Comparison of ENCODE assay signal across 23 cellular contexts in the genomic region with DNA sequence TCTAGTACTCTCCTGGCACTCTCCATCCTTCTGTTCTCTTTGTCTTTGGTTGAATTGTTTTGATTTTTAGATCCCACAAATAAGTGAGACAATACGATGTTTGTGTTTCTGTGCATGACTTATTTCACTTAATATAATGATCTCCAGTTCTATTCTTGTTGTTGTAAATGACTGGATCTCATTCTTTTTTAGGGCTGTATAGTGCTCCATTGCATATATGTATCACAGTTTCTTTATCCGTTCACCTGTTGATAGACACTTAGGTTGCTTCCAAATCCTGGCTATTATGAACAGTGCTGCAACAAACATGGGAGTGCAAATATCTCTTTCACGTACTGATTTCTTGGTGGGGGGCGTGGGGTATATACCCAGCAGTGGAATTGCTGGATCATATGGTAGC.
DNase-seq lines count a peak whose midpoint lies in the region; ATAC-seq, FAIRE-seq and TF ChIP-seq lines count a peak whose summit lies in the region.
"Had no signal": no experiment of that assay in that cellular context is flagged by ENCODE, and none has a peak within 500 bp of the region (broad histone marks: within the 10 kb centered on the region; RNA-seq: fewer than 3 reads in every experiment).

No MANE protein-coding gene starts in this region.

- intact Hi-C loops in K562 (cut with micrococcal nuclease) = no loop called here
- intact Hi-C loops in Caco-2 (cut with micrococcal nuclease; ENCODE audit: unreplicated experiment) = no loop called here

- BruUV-seq in K562 (replicated peaks; lab: Mats Ljungman, UMichigan) (no TSS peak), Caco-2 (replicated peaks; lab: Mats Ljungman, UMichigan) (no TSS peak)

- H3K9ac ChIP-seq in K562 (ENCODE audit: insufficient read depth in 1 of 2, low read depth in 2 of 2, low read length in 2 of 2) = no peak overlapping the region
- H3K9ac ChIP-seq: BLaER1 treated with 17β-estradiol and CSF1 and Interleukin-3, amounts not matched to agents 10 nM and 100 nM had no signal

- no peaks in the 10 kb centered on the region for H4K20me1 ChIP-seq in K562 (replicated peaks; ENCODE audit: control insufficient read depth, insufficient read depth, low read length)
- H4K20me1 ChIP-seq: BLaER1 treated with 17β-estradiol and CSF1 and Interleukin-3, amounts not matched to agents 10 nM and 100 nM had no signal

- no peak overlapping the region for H3K4me3 ChIP-seq in HEK293 (ENCODE audit: low read depth, low read length)
- H3K4me3 ChIP-seq in K562 = no peak overlapping the region
- H3K4me3 ChIP-seq in Caco-2 (ENCODE audit: low read depth, low read length) = no peak overlapping the region
- H3K4me3 ChIP-seq: A549; BLaER1 treated with 17β-estradiol and CSF1 and Interleukin-3, amounts not matched to agents 10 nM and 100 nM; GM12878 had no signal

- DNase-seq in K562 (ENCODE audit: extremely low read depth in 1 of 4, low spot score in 3 of 4) (no peak), urothelium cell line (ENCODE audit: low spot score) (no peak), Caco-2 (no peak)
- DNase-seq in T-helper 2 cell treated with Interferon-gamma antibody and Interleukin-4, amounts not matched to agents 5 μg/mL and 100 μg/mL, for 36 hours (ENCODE audit: low spot score) = no peak
- DNase-seq: AML-193; CD4-positive, alpha-beta T cell; CD8-positive, alpha-beta T cell; DMS 273 treated with DMSO at 0.1 percent for 48 hours; DMS153; DMS53; DMS79; DND-41; EL; GDM1 had no signal

- no peaks in the 10 kb centered on the region for H3K9me1 ChIP-seq in K562 (ENCODE audit: control insufficient read depth, insufficient read depth, low read length)

- in situ Hi-C loops in K562 (cut with MboI) = no loop called here

- peaks cover 30% of the 10 kb centered on the region for H3K9me3 Mint-ChIP-seq in T-helper 2 cell treated with Interferon-gamma antibody and Interleukin-4, amounts not matched to agents 5 μg/mL and 100 μg/mL, for 36 hours
- H3K9me3 Mint-ChIP-seq in Caco-2 (ENCODE audit: unreplicated experiment) = peaks cover 10% of the 10 kb centered on the region

- H3K4me1 ChIP-seq in HEK293 (ENCODE audit: control insufficient read depth, insufficient read depth, low read length) (no peaks in the 10 kb centered on the region), K562 (replicated peaks in 1 of 2; ENCODE audit: control insufficient read depth in 2 of 2, insufficient read depth in 2 of 2, low read length in 2 of 2) (no peaks in the 10 kb centered on the region), Caco-2 (no peaks in the 10 kb centered on the region)
- H3K4me1 ChIP-seq: A549; BLaER1 treated with 17β-estradiol and CSF1 and Interleukin-3, amounts not matched to agents 10 nM and 100 nM had no signal

- no peak overlapping the region for H3K4me2 ChIP-seq in K562 (ENCODE audit: insufficient read depth, low read length)
- H3K4me2 ChIP-seq: A549; BLaER1 treated with 17β-estradiol and CSF1 and Interleukin-3, amounts not matched to agents 10 nM and 100 nM had no signal

- no peaks in the 10 kb centered on the region for H3K4me1 Mint-ChIP-seq in T-helper 2 cell treated with Interferon-gamma antibody and Interleukin-4, amounts not matched to agents 5 μg/mL and 100 μg/mL, for 36 hours (ENCODE audit: low read depth)
- no peaks in the 10 kb centered on the region for H3K4me1 Mint-ChIP-seq in Caco-2 (ENCODE audit: low read depth, unreplicated experiment)
- H3K4me1 Mint-ChIP-seq: B cell had no signal

- no peaks in the 10 kb centered on the region for H3K79me2 ChIP-seq in K562 (ENCODE audit: control insufficient read depth, insufficient read depth, low read length)

- H3K36me3 Mint-ChIP-seq in T-helper 2 cell treated with Interferon-gamma antibody and Interleukin-4, amounts not matched to agents 5 μg/mL and 100 μg/mL, for 36 hours (ENCODE audit: low read depth) = no peaks in the 10 kb centered on the region
- no peaks in the 10 kb centered on the region for H3K36me3 Mint-ChIP-seq in Caco-2 (ENCODE audit: insufficient read depth, unreplicated experiment)
- H3K36me3 Mint-ChIP-seq: CD8-positive, alpha-beta T cell had no signal

- FAIRE-seq in K562 (lab: Jason Lieb, UNC) (no peak), urothelium cell line (lab: Jason Lieb, UNC) (peak; percentile 55)
- FAIRE-seq: A549, GM12878, GM12892, GM18507 had no signal

- no peak overlapping the region for H3K27ac ChIP-seq in HEK293 (ENCODE audit: extremely low read depth, low read depth, low read length)
- H3K27ac ChIP-seq in K562 (ENCODE audit: extremely low read depth, low read depth, low read length) = no peak overlapping the region
- H3K27ac ChIP-seq: 22Rv1; A549; BLaER1 treated with 17β-estradiol and CSF1 and Interleukin-3, amounts not matched to agents 10 nM and 100 nM; C4-2B had no signal

- no peak overlapping the region for H3K4me3 Mint-ChIP-seq in T-helper 2 cell treated with Interferon-gamma antibody and Interleukin-4, amounts not matched to agents 5 μg/mL and 100 μg/mL, for 36 hours
- H3K4me3 Mint-ChIP-seq in Caco-2 (ENCODE audit: unreplicated experiment) = no peak overlapping the region
- H3K4me3 Mint-ChIP-seq: B cell; CD4-positive, alpha-beta T cell; CD8-positive, alpha-beta T cell had no signal

- H3K27ac Mint-ChIP-seq in T-helper 2 cell treated with Interferon-gamma antibody and Interleukin-4, amounts not matched to agents 5 μg/mL and 100 μg/mL, for 36 hours = no peak overlapping the region
- no peak overlapping the region for H3K27ac Mint-ChIP-seq in Caco-2 (ENCODE audit: unreplicated experiment)
- H3K27ac Mint-ChIP-seq: B cell; CD4-positive, alpha-beta T cell; CD8-positive, alpha-beta T cell had no signal

- no peak for TF ChIP-seq POLR2A in K562 (conservative IDR thresholded peaks at IDR 0.05)

- TF ChIP-seq CTCF in HEK293 (tag by site-specific recombination; IDR thresholded peaks at IDR 0.05) (no peak), K562 (IDR thresholded peaks at IDR 0.05 in 2 of 3, conservative IDR thresholded peaks at IDR 0.05 in 1 of 3; ENCODE audit: insufficient read depth in 2 of 3, low read depth in 1 of 3, low read length in 3 of 3) (no peak), Caco-2 (IDR thresholded peaks at IDR 0.05; ENCODE audit: insufficient read depth in 1 of 2, low read depth in 1 of 2, low read length in 1 of 2, severe bottlenecking in 1 of 2, unreplicated experiment in 1 of 2) (no peak)

- no peak for TF ChIP-seq EP300 in K562 (IDR thresholded peaks at IDR 0.05; ENCODE audit: low read length)

- H3K27me3 ChIP-seq in K562 (ENCODE audit: control insufficient read depth in 2 of 2, insufficient read depth in 2 of 2, low read length in 2 of 2) = no peaks in the 10 kb centered on the region
- H3K27me3 ChIP-seq in Caco-2 (replicated peaks; ENCODE audit: control insufficient read depth, insufficient read depth, low read length) = no peaks in the 10 kb centered on the region
- H3K27me3 ChIP-seq: BLaER1 treated with 17β-estradiol and CSF1 and Interleukin-3, amounts not matched to agents 10 nM and 100 nM had no signal

- WGBS in K562 (ENCODE audit: insufficient coverage, low coverage, missing lambda C conversion rate) = 1% methylated on average over 4 of the region's 4 CpGs

- no peak for TF ChIP-seq RAD21 in K562 (CRISPR knock-in tag; conservative IDR thresholded peaks at IDR 0.05 in 1 of 2, IDR thresholded peaks at IDR 0.05 in 1 of 2)

- no peak for ATAC-seq in K562
- ATAC-seq: A549; CD8-positive, alpha-beta T cell; GM12878 had no signal

- no peaks in the 10 kb centered on the region for H3K36me3 ChIP-seq in HEK293 (ENCODE audit: control insufficient read depth in 2 of 2, insufficient read depth in 1 of 2, low read length in 2 of 2)
- no peaks in the 10 kb centered on the region for H3K36me3 ChIP-seq in K562 (ENCODE audit: control insufficient read depth, insufficient read depth, low read length)
- H3K36me3 ChIP-seq in Caco-2 (ENCODE audit: control insufficient read depth, insufficient read depth, low read length) = no peaks in the 10 kb centered on the region
- H3K36me3 ChIP-seq: BLaER1 treated with 17β-estradiol and CSF1 and Interleukin-3, amounts not matched to agents 10 nM and 100 nM had no signal

- CTCF ChIA-PET in HEK293 (lab: Yijun Ruan, JAX) (no interaction called here), K562 (lab: Yijun Ruan, JAX; ENCODE audit: low intra/inter-chr PET ratio) (no interaction called here), Caco-2 (lab: Charles Lee) (no interaction called here)

- H2AFZ ChIP-seq in K562 (ENCODE audit: low read depth, low read length) = no peak overlapping the region

- H3K9me3 ChIP-seq in HEK293 (ENCODE audit: control insufficient read depth, insufficient read depth, low read depth, low read length) (no peaks in the 10 kb centered on the region), K562 (replicated peaks; ENCODE audit: control insufficient read depth, insufficient read depth, low read depth, low read length) (no peaks in the 10 kb centered on the region), Caco-2 (no peaks in the 10 kb centered on the region; the same call in 1 of the 2 replicates)
- H3K9me3 ChIP-seq: A549 had no signal

- H3K27me3 Mint-ChIP-seq in T-helper 2 cell treated with Interferon-gamma antibody and Interleukin-4, amounts not matched to agents 5 μg/mL and 100 μg/mL, for 36 hours (ENCODE audit: low read depth) = no peaks in the 10 kb centered on the region
- no peaks in the 10 kb centered on the region for H3K27me3 Mint-ChIP-seq in Caco-2 (ENCODE audit: insufficient read depth, unreplicated experiment)
- H3K27me3 Mint-ChIP-seq: B cell; CD4-positive, alpha-beta T cell had no signal

- POLR2A ChIA-PET in HEK293 (lab: Yijun Ruan, JAX) (no interaction called here), K562 (lab: Yijun Ruan, JAX) (no interaction called here), Caco-2 (lab: Charles Lee) (no interaction called here)

TF ChIP-seq in K562, 482 proteins besides CTCF, POLR2A, EP300 and RAD21:
- TF ChIP-seq, protein P1, sequence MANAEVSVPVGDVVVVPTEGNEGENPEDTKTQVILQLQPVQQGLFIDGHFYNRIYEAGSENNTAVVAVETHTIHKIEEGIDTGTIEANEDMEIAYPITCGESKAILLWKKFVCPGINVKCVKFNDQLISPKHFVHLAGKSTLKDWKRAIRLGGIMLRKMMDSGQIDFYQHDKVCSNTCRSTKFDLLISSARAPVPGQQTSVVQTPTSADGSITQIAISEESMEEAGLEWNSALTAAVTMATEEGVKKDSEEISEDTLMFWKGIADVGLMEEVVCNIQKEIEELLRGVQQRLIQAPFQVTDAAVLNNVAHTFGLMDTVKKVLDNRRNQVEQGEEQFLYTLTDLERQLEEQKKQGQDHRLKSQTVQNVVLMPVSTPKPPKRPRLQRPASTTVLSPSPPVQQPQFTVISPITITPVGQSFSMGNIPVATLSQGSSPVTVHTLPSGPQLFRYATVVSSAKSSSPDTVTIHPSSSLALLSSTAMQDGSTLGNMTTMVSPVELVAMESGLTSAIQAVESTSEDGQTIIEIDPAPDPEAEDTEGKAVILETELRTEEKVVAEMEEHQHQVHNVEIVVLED (CRISPR knock-in tag; IDR thresholded peaks at IDR 0.05) = no peak
- TF ChIP-seq ZNF146 (CRISPR knock-in tag; IDR thresholded peaks at IDR 0.05; ENCODE audit: unreplicated experiment) = peak; percentile 96
- peak; percentile 43 for TF ChIP-seq RBM25 (IDR thresholded peaks at IDR 0.05; ENCODE audit: low read depth, low read length, severe bottlenecking)
TF ChIP-seq in K562: peak in this region for 2.

Comparison
In these comparisons a context has a peak if more than half of its experiments do, and no peak if none do; other contexts are left out.
1. Of the 44 proteins assayed by ChIP-seq in both K562 and HEK293: peak only in K562: none; only in HEK293: none; in both: ZNF146; in neither: 43.